ENCODE assay signal across 10 cellular contexts in the genomic region with DNA sequence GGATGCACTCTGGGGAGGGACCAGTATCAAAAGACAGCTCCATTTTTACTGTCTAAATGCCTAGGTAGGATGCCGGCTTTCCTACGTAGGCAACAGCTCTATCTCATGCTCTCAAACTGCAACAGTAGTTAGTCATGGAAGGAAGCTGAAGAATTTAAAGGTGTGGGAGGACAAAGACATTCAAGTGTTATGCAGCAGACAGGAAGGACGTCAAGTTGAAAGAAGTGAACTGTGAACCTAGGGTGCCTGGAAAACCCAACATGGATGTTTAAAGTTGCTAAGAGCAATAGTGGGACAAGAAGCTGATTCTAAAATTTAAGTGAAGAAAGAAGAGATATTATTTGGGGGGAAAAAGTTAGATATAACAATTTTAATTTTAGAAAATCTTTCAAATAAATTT. TPM values are rescaled to one million over a fixed set of nuclear protein-coding genes. Genes with fewer than 3 reads are reported as not detected.
A peak's percentile ranks its signal among the peaks of the same experiment; 100 is the strongest.
DNase-seq lines count a peak whose midpoint lies in the region; ATAC-seq, FAIRE-seq and TF ChIP-seq lines count a peak whose summit lies in the region.
"Had no signal": no experiment of that assay in that cellular context is flagged by ENCODE, and none has a peak within 500 bp of the region (broad histone marks: within the 10 kb centered on the region; RNA-seq: fewer than 3 reads in every experiment).

No MANE protein-coding gene starts in this region.

- H3K4me3 Mint-ChIP-seq in CD8-positive, alpha-beta memory T cell, result peak overlapping the region in 3 of 7 donors; percentile 14 to 44 (median 24)

- H2AK5ac ChIP-seq in mesendoderm (ENCODE audit: low read length), result no peak overlapping the region

- no peak overlapping the region for H4K5ac ChIP-seq in mesendoderm (ENCODE audit: low read length)

- no peak for TF ChIP-seq POLR2A in H54 (IDR thresholded peaks at IDR 0.05; ENCODE audit: low read depth, low read length)
- no peak for TF ChIP-seq POLR2A in spleen (IDR thresholded peaks at IDR 0.05)

- TF ChIP-seq CTCF in bronchial epithelial cell (IDR thresholded peaks at IDR 0.05; ENCODE audit: insufficient read depth, low read length, severe bottlenecking) (no peak), spleen (IDR thresholded peaks at IDR 0.05 in 8 of 11, conservative IDR thresholded peaks at IDR 0.05 in 3 of 11) (no peak)

- no peak overlapping the region for H2BK5ac ChIP-seq in mesendoderm (ENCODE audit: low read length)

- no peak overlapping the region for H3K4me3 ChIP-seq in CD8-positive, alpha-beta memory T cell (ENCODE audit: low read length)
- H3K4me3 ChIP-seq in bronchial epithelial cell (ENCODE audit: low read depth, low read length), result no peak overlapping the region
- H3K4me3 ChIP-seq in mesendoderm (ENCODE audit: low read length), result no peak overlapping the region
- H3K4me3 ChIP-seq in spleen, result no peak overlapping the region

- H2BK15ac ChIP-seq in mesendoderm (replicated peaks; ENCODE audit: low read depth), result no peak overlapping the region

- no peak overlapping the region for H3K4ac ChIP-seq in mesendoderm (ENCODE audit: low read depth, low read length)

- H3K9me3 ChIP-seq in CD8-positive, alpha-beta memory T cell (ENCODE audit: low read length), result no peaks in the 10 kb centered on the region
- H3K9me3 ChIP-seq in spleen, result no peaks in the 10 kb centered on the region

- H4K8ac ChIP-seq in mesendoderm (ENCODE audit: low read depth, low read length), result no peak overlapping the region

- intact Hi-C loops in spleen (cut with DNase I; ENCODE audit: low total_unique reads), result no loop called here

- H3K27ac Mint-ChIP-seq in CD8-positive, alpha-beta memory T cell, result peak overlapping the region; percentile 12 to 80 (median 41)

- H3K27me3 ChIP-seq in CD8-positive, alpha-beta memory T cell (ENCODE audit: insufficient read depth, low read length, poor library complexity, severe bottlenecking), result no peaks in the 10 kb centered on the region
- H3K27me3 ChIP-seq in bronchial epithelial cell (ENCODE audit: control insufficient read depth, insufficient read depth, low read length) (no peaks in the 10 kb centered on the region), mesendoderm (ENCODE audit: insufficient read depth, low read length, poor library complexity) (no peaks in the 10 kb centered on the region), spleen (replicated peaks in 1 of 7) (no peaks in the 10 kb centered on the region)

- no peaks in the 10 kb centered on the region for H3K36me3 ChIP-seq in CD8-positive, alpha-beta memory T cell (ENCODE audit: insufficient read depth, low read length)
- H3K36me3 ChIP-seq in bronchial epithelial cell (ENCODE audit: control insufficient read depth, insufficient read depth, low read length) (no peaks in the 10 kb centered on the region), mesendoderm (ENCODE audit: control insufficient read depth, insufficient read depth, low read length) (peaks cover 2% of the 10 kb centered on the region), spleen (peaks cover 3 to 47% (median 29%) of the 10 kb centered on the region in 6 donors)

- H3K56ac ChIP-seq in mesendoderm (ENCODE audit: low read length), result no peak overlapping the region

- H3K9me3 Mint-ChIP-seq in CD8-positive, alpha-beta memory T cell, result no peaks in the 10 kb centered on the region

- CTCF ChIA-PET in CD8-positive, alpha-beta memory T cell (lab: Charles Lee), result no interaction called here

- peak; percentile 54 for ATAC-seq in HG03442 (IDR thresholded peaks at IDR 0.05; ENCODE audit: unreplicated experiment)

- no peak overlapping the region for H3K23ac ChIP-seq in mesendoderm (ENCODE audit: low read length)

- no peaks in the 10 kb centered on the region for H3K27me3 Mint-ChIP-seq in CD8-positive, alpha-beta memory T cell

- H3K9ac ChIP-seq in mesendoderm (ENCODE audit: low read length), result no peak overlapping the region

- H3K79me1 ChIP-seq in mesendoderm (ENCODE audit: low read length), result peaks cover 7% of the 10 kb centered on the region

- WGBS in mesendoderm (ENCODE audit: extremely low coverage, insufficient coverage, low lambda C conversion rate), result no CpG with 5 or more reads among the region's 3 CpGs
- 40 to 66% (median 52%) methylated on average over 3 of the region's 3 CpGs for WGBS in spleen, 5 donors

- no peak overlapping the region for H3K4me2 ChIP-seq in mesendoderm (ENCODE audit: low read length)

- DNase-seq in CD8-positive, alpha-beta memory T cell, result peak in 1 of 5 donors; percentile 34
- peak; percentile 70 for DNase-seq in bronchial epithelial cell (ENCODE audit: low read depth)
- peak; percentile 88 for DNase-seq in mesendoderm
- DNase-seq in NCI-H446 treated with DMSO at 0.1 percent for 48 hours (lab: John Stamatoyannopoulos, UW), result no peak
- no peak for DNase-seq in HT-29 (ENCODE audit: low spot score)
- DNase-seq in H54 (ENCODE audit: insufficient read length, low spot score), result no peak
- no peak for DNase-seq in spleen
- DNase-seq: NCI-H1436, SIG-M5 had no signal

- H3K4me1 Mint-ChIP-seq in CD8-positive, alpha-beta memory T cell, result peaks cover 38 to 63% (median 57%) of the 10 kb centered on the region in 3 donors

- H3K4me1 ChIP-seq in CD8-positive, alpha-beta memory T cell (ENCODE audit: insufficient read depth, low read length), result peaks cover 26% of the 10 kb centered on the region
- H3K4me1 ChIP-seq in mesendoderm (ENCODE audit: control insufficient read depth, low read depth, low read length) (no peaks in the 10 kb centered on the region), spleen (peaks cover 0 to 73% (median 34%) of the 10 kb centered on the region in 6 donors)

- POLR2A ChIA-PET in CD8-positive, alpha-beta memory T cell (lab: Charles Lee), result interaction anchor here (1.1 to 1.5 kb wide), 2 partner anchors 17 to 335 kb away, joined by 3 read pairs; partner anchors contain the start of genes FBXO33 and GEMIN2

- no peak overlapping the region for H3K18ac ChIP-seq in mesendoderm (ENCODE audit: low read length)

- H3K27ac ChIP-seq in CD8-positive, alpha-beta memory T cell (ENCODE audit: low read depth, low read length), result no peak overlapping the region
- H3K27ac ChIP-seq in mesendoderm (ENCODE audit: low read depth, low read length) (no peak overlapping the region), spleen (peak overlapping the region in 1 of 8 donors; percentile 11)

- peaks cover 17% of the 10 kb centered on the region for H3K79me2 ChIP-seq in mesendoderm (ENCODE audit: control insufficient read depth, insufficient read depth, low read length)

- peaks cover 0 to 36% (median 8%) of the 10 kb centered on the region in 3 donors for H3K36me3 Mint-ChIP-seq in CD8-positive, alpha-beta memory T cell

- no peak overlapping the region for H2BK120ac ChIP-seq in mesendoderm (ENCODE audit: low read depth, low read length)

- FAIRE-seq in bronchial epithelial cell (lab: Jason Lieb, UNC), result no peak
- FAIRE-seq in H54 (lab: Jason Lieb, UNC), result no peak

RNA-seq across cellular contexts. Expression of gene SEC23A, which starts 5.9 kb away (rescaled TPM):
- total RNA-seq in CD8-positive, alpha-beta memory T cell, result 10 to 100 TPM; 37.4 to 37.9 TPM
- polyA plus RNA-seq in CD8-positive, alpha-beta memory T cell, result 43.6 TPM
- total RNA-seq in bronchial epithelial cell (140 and 211 TPM in 2 replicates), spleen (10 to 100 TPM; 50.0 to 87.5 (median 63.8) TPM)
- 28.2 TPM for polyA plus RNA-seq in mesendoderm (2013, experiment 1 of 2)
- polyA plus RNA-seq in mesendoderm (2013, experiment 2 of 2), result 26.7 TPM
- 25.6 and 26.4 TPM in 2 replicates for total RNA-seq in HT-29 (2014; rRNA removed; shearing (Covaris generic))
- polyA plus RNA-seq in spleen, result 10 to 100 TPM in 1 of 3 donors, 1 to 10 TPM in 2; 9.6 to 13.4 (median 9.8) TPM

RNA-seq across cellular contexts. Expression of gene GEMIN2, which starts 17.0 kb away (rescaled TPM):
- 10 to 100 TPM; 17.0 to 18.1 TPM for total RNA-seq in CD8-positive, alpha-beta memory T cell
- 10.1 TPM for polyA plus RNA-seq in CD8-positive, alpha-beta memory T cell
- total RNA-seq in bronchial epithelial cell (31.9 and 51.3 TPM in 2 replicates), spleen (10 to 100 TPM in 6 of 7 donors, 1 to 10 TPM in 1; 8.4 to 20.8 (median 14.0) TPM)
- polyA plus RNA-seq in mesendoderm (2013, experiment 1 of 2), result 15.5 TPM
- 16.2 TPM for polyA plus RNA-seq in mesendoderm (2013, experiment 2 of 2)
- total RNA-seq in HT-29 (2014; rRNA removed; shearing (Covaris generic)), result 10.3 and 15.7 TPM in 2 replicates
- 10 to 100 TPM; 10.8 to 14.4 (median 12.5) TPM for polyA plus RNA-seq in spleen

Comparison
In these comparisons a context has a peak if more than half of its experiments do, and no peak if none do; other contexts are left out.
1. DNase-seq: peak in bronchial epithelial cell (single experiment) and mesendoderm (single experiment); none in NCI-H446 treated with DMSO at 0.1 percent for 48 hours (single experiment), HT-29 (single experiment), H54 (single experiment) and spleen (single experiment).